Comparison of ENCODE assay signal across 32 cellular contexts in genomic region chr2:235286624-235287368, GRCh38.
DNase-seq lines count a peak whose midpoint lies in the region; ATAC-seq and TF ChIP-seq lines count a peak whose summit lies in the region.
"Had no signal": no experiment of that assay in that cellular context is flagged by ENCODE, and none has a peak within 500 bp of the region (broad histone marks: within the 10 kb centered on the region; RNA-seq: fewer than 3 reads in every experiment).

No MANE protein-coding gene starts in this region.

- no peak overlapping the region for H3K4me2 ChIP-seq in OCI-LY7 (ENCODE audit: low read length)
- H3K4me2 ChIP-seq: SK-N-SH had no signal

- POLR2A ChIA-PET in OCI-LY7 (lab: Charles Lee): no interaction called here

- no peak overlapping the region for H2AFZ ChIP-seq in OCI-LY7 (ENCODE audit: low read length)
- H2AFZ ChIP-seq: parathyroid adenoma had no signal

- ATAC-seq in right cardiac atrium: peak; percentile 66 to 81
- ATAC-seq in GM21381 (IDR thresholded peaks at IDR 0.05; ENCODE audit: unreplicated experiment): no peak
- ATAC-seq: effector memory CD8-positive, alpha-beta T cell; gastrocnemius medialis; left colon had no signal

- 57% methylated on average over 3 of the region's 3 CpGs for WGBS in right cardiac atrium

- no peak for TF ChIP-seq CTCF in OCI-LY7 (conservative IDR thresholded peaks at IDR 0.05; ENCODE audit: low read length)

- no peak overlapping the region for H3K27ac ChIP-seq in right cardiac atrium (ENCODE audit: low read length)
- H3K27ac ChIP-seq in OCI-LY7 (ENCODE audit: low read depth, low read length, poor library complexity, severe bottlenecking): no peak overlapping the region
- H3K27ac ChIP-seq: ascending aorta, C4-2B, gastrocnemius medialis, parathyroid adenoma, thoracic aorta had no signal

- BruUV-seq in OCI-LY7 (replicated peaks; lab: Mats Ljungman, UMichigan): no TSS peak

- peak; percentile 25 for DNase-seq in AG08396 (ENCODE audit: low spot score)
- peak; percentile 64 for DNase-seq in GM04503 (ENCODE audit: low read depth)
- peak; percentile 71 for DNase-seq in fibroblast of gingiva (ENCODE audit: low read depth)
- DNase-seq in right cardiac atrium: no peak
- DNase-seq in OCI-LY7 (ENCODE audit: low spot score): no peak
- DNase-seq in NCI-H226: no peak
- DNase-seq: activated B cell treated with CpG ODN at 0.5 μM for 24 hours; activated CD4-positive, alpha-beta T cell treated with anti-CD3 and anti-CD28 coated beads, Interleukin-2, amount 50 U/mL, for 1 hour; activated gamma-delta T cell; activated naive CD8-positive, alpha-beta T cell treated with anti-CD3 and anti-CD28 coated beads, Interleukin-2, amount 10 ng/mL, durations not matched to agents 7 days and 5 days; activated T-cell treated with anti-CD3 and anti-CD28 coated beads, Interleukin-2, amount 50 U/mL, for 24 hours; central memory CD4-positive, alpha-beta T cell; COR-L47; DMS53; effector memory CD8-positive, alpha-beta T cell; gastrocnemius medialis; GDM1; immature natural killer cell; left colon; NCI-H1092; NCI-H1694; NCI-H510A; retina; RPMI8226; SK-N-SH; stimulated activated CD4-positive, alpha-beta T cell treated with anti-CD3 and anti-CD28 coated beads, Interleukin-1b, Interleukin-23, amount 100 ng/mL, for 48 hours; stimulated activated CD8-positive, alpha-beta memory T cell treated with anti-CD3 and anti-CD28 coated beads, Interleukin-4, amount 100 ng/mL, for 48 hours had no signal

- no peaks in the 10 kb centered on the region for H3K9me2 ChIP-seq in OCI-LY7 (ENCODE audit: insufficient read depth, low read length)
- H3K9me2 ChIP-seq: SK-N-SH had no signal

- H3K9me3 ChIP-seq in right cardiac atrium (ENCODE audit: control insufficient read depth, low read length) (no peaks in the 10 kb centered on the region), OCI-LY7 (ENCODE audit: low read length) (no peaks in the 10 kb centered on the region)
- H3K9me3 ChIP-seq: ascending aorta, gastrocnemius medialis, SK-N-SH, thoracic aorta had no signal

- no peaks in the 10 kb centered on the region for H3K36me3 ChIP-seq in OCI-LY7 (ENCODE audit: insufficient read depth, low read length)
- H3K36me3 ChIP-seq: ascending aorta, gastrocnemius medialis, thoracic aorta had no signal

- H4K20me1 ChIP-seq in OCI-LY7 (ENCODE audit: insufficient read depth, low read length): no peaks in the 10 kb centered on the region

- no peaks in the 10 kb centered on the region for H3K79me2 ChIP-seq in OCI-LY7 (ENCODE audit: insufficient read depth, low read depth, low read length)
- H3K79me2 ChIP-seq: parathyroid adenoma had no signal

- CTCF ChIA-PET in OCI-LY7 (lab: Charles Lee; ENCODE audit: unreplicated experiment): no interaction called here

- no peaks in the 10 kb centered on the region for H3K4me1 ChIP-seq in right cardiac atrium (ENCODE audit: control insufficient read depth, insufficient read depth, low read length)
- no peaks in the 10 kb centered on the region for H3K4me1 ChIP-seq in OCI-LY7 (ENCODE audit: insufficient read depth, low read length, poor library complexity, severe bottlenecking)
- H3K4me1 ChIP-seq: ascending aorta, gastrocnemius medialis, parathyroid adenoma had no signal

- H3K4me3 ChIP-seq in right cardiac atrium (ENCODE audit: low read length): no peak overlapping the region
- H3K4me3 ChIP-seq in OCI-LY7 (ENCODE audit: low read depth, low read length, poor library complexity, severe bottlenecking): no peak overlapping the region
- H3K4me3 ChIP-seq: ascending aorta, gastrocnemius medialis, thoracic aorta had no signal

- no peaks in the 10 kb centered on the region for H3K27me3 ChIP-seq in right cardiac atrium (ENCODE audit: control insufficient read depth, insufficient read depth)
- H3K27me3 ChIP-seq: ascending aorta, gastrocnemius medialis had no signal

- intact Hi-C loops in right cardiac atrium (cut with DNase I): no loop called here
- intact Hi-C loops in OCI-LY7 (cut with micrococcal nuclease; ENCODE audit: unreplicated experiment): no loop called here

Comparison
In these comparisons a context has a peak if more than half of its experiments do, and no peak if none do; other contexts are left out.
1. DNase-seq: peak in AG08396 (single experiment), GM04503 (single experiment) and fibroblast of gingiva (single experiment); none in right cardiac atrium (0 of 3), OCI-LY7 (single experiment) and NCI-H226 (single experiment).